ENCODE assay signal across 26 cellular contexts in genomic region chr6:145347256-145347655, GRCh38.
"Had no signal": no experiment of that assay in that cellular context is flagged by ENCODE, and none has a peak within 500 bp of the region (broad histone marks: within the 10 kb centered on the region; RNA-seq: fewer than 3 reads in every experiment).

No MANE protein-coding gene starts in this region.

- H3K4me2 ChIP-seq: KMS-11, SK-N-SH had no signal

- H3K4me3 Mint-ChIP-seq: IgD-negative memory B cell; T-cell; T-helper 1 cell treated with Interleukin-12 subunit alpha and Interleukin-12 subunit beta and Interleukin-4 antibody, amounts not matched to agents 30 μg/mL and 1 μg/mL, for 36 hours had no signal

- H3K36me3 Mint-ChIP-seq: IgD-negative memory B cell, T-cell had no signal

- H3K9me3 ChIP-seq: SK-N-SH had no signal

- H3K4me3 ChIP-seq: K562 had no signal

- H3K9ac ChIP-seq: KMS-11, SK-N-SH had no signal

- H3K27ac ChIP-seq: KMS-11, RWPE1 had no signal

- H3K27ac Mint-ChIP-seq: IgD-negative memory B cell; T-cell; T-helper 1 cell treated with Interleukin-12 subunit alpha and Interleukin-12 subunit beta and Interleukin-4 antibody, amounts not matched to agents 30 μg/mL and 1 μg/mL, for 36 hours had no signal

- DNase-seq: Kasumi-1; MM.1S; NCI-H1092 treated with DMSO at 0.1 percent for 48 hours; NCI-H1417; NCI-H146; NCI-H187; NCI-H2029; NCI-H2081 treated with DMSO at 0.1 percent for 48 hours; NCI-H2171; NCI-H226; NCI-H446; NCI-H510A; NCI-H524 treated with DMSO at 0.1 percent for 48 hours; NCI-H69; NCI-H774; NK-92 treated with Interleukin-12 subunit alpha and Interleukin-12 subunit beta, amount 100 ng/mL, for 24 hours; PC-3; SHP77; SK-N-SH; SW 1271; T-cell had no signal

- H3K9me3 Mint-ChIP-seq: IgD-negative memory B cell; T-cell; T-helper 1 cell treated with Interleukin-12 subunit alpha and Interleukin-12 subunit beta and Interleukin-4 antibody, amounts not matched to agents 30 μg/mL and 1 μg/mL, for 36 hours had no signal

- FAIRE-seq: K562 had no signal

- H3K4me1 Mint-ChIP-seq: T-cell had no signal
